Comparison of ENCODE assay signal across 1 cellular context in the genomic region with DNA sequence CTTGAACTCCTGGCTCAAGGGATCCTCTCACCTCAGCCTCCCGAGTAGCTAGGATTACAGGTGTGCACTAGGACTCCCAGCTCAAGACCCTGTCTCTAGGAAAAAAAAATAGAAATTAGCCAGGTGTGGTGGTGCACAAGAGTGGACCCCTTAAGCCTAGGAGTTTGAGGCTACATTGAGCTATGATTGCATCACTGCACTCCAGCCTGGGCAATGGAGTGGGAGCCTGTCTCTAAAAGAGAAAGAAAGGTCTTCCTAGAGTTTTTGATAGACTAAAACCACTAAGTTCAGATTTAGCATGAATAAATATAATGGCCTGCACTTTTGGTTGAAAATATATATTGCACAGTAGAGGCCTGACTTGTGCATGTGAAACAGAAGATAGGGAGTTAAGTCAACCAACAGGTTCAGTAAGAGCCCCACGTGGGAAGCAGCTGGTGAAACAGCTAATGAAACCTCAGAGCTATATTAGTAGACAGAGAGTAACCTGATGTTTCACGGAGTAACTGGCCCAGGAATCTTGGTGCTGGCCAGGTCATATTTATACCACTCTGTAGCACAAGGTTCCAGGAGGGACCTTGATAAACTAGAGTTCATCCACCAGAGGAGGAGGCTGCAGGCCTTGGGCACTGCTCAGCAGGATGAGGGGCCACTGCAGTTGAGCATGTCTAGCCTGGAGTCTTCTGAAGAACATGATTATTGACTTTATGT.
TF ChIP-seq lines count a peak whose summit lies in the region.

No MANE protein-coding gene starts in this region.

TF ChIP-seq in HepG2, 621 proteins besides CTCF, POLR2A, EP300 and RAD21:
- TF ChIP-seq, protein P1, sequence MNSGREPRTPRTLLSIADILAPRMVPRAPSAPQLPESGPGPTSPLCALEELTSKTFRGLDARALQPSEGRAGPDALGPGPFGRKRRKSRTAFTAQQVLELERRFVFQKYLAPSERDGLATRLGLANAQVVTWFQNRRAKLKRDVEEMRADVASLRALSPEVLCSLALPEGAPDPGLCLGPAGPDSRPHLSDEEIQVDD (CRISPR knock-in tag; IDR thresholded peaks at IDR 0.05; ENCODE audit: borderline replicate concordance): no peak
- TF ChIP-seq ZMAT3 (CRISPR knock-in tag; conservative IDR thresholded peaks at IDR 0.05) (no peak), CEBPB (IDR thresholded peaks at IDR 0.05; ENCODE audit: borderline replicate concordance, low read depth, low read length) (peak; percentile 32; the same call in 1 of the 2 replicates), PPARG (CRISPR knock-in tag; conservative IDR thresholded peaks at IDR 0.05) (no peak), RNF2 (conservative IDR thresholded peaks at IDR 0.05; ENCODE audit: low read depth) (no peak), ZNF672 (CRISPR knock-in tag; IDR thresholded peaks at IDR 0.05) (no peak), CEBPG (CRISPR knock-in tag; IDR thresholded peaks at IDR 0.05) (peak; percentile 29; the same call in 1 of the 2 replicates), SOX6 (IDR thresholded peaks at IDR 0.05) (no peak), SOX6 (CRISPR knock-in tag; IDR thresholded peaks at IDR 0.05) (no peak), ZNF496 (CRISPR knock-in tag; IDR thresholded peaks at IDR 0.05; ENCODE audit: insufficient replicate concordance) (no peak)
- TF ChIP-seq, protein P2, sequence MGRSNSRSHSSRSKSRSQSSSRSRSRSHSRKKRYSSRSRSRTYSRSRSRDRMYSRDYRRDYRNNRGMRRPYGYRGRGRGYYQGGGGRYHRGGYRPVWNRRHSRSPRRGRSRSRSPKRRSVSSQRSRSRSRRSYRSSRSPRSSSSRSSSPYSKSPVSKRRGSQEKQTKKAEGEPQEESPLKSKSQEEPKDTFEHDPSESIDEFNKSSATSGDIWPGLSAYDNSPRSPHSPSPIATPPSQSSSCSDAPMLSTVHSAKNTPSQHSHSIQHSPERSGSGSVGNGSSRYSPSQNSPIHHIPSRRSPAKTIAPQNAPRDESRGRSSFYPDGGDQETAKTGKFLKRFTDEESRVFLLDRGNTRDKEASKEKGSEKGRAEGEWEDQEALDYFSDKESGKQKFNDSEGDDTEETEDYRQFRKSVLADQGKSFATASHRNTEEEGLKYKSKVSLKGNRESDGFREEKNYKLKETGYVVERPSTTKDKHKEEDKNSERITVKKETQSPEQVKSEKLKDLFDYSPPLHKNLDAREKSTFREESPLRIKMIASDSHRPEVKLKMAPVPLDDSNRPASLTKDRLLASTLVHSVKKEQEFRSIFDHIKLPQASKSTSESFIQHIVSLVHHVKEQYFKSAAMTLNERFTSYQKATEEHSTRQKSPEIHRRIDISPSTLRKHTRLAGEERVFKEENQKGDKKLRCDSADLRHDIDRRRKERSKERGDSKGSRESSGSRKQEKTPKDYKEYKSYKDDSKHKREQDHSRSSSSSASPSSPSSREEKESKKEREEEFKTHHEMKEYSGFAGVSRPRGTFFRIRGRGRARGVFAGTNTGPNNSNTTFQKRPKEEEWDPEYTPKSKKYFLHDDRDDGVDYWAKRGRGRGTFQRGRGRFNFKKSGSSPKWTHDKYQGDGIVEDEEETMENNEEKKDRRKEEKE (IDR thresholded peaks at IDR 0.05): no peak
- TF ChIP-seq, protein P3, sequence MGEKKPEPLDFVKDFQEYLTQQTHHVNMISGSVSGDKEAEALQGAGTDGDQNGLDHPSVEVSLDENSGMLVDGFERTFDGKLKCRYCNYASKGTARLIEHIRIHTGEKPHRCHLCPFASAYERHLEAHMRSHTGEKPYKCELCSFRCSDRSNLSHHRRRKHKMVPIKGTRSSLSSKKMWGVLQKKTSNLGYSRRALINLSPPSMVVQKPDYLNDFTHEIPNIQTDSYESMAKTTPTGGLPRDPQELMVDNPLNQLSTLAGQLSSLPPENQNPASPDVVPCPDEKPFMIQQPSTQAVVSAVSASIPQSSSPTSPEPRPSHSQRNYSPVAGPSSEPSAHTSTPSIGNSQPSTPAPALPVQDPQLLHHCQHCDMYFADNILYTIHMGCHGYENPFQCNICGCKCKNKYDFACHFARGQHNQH (CRISPR knock-in tag; IDR thresholded peaks at IDR 0.05): no peak
- TF ChIP-seq, protein P4, sequence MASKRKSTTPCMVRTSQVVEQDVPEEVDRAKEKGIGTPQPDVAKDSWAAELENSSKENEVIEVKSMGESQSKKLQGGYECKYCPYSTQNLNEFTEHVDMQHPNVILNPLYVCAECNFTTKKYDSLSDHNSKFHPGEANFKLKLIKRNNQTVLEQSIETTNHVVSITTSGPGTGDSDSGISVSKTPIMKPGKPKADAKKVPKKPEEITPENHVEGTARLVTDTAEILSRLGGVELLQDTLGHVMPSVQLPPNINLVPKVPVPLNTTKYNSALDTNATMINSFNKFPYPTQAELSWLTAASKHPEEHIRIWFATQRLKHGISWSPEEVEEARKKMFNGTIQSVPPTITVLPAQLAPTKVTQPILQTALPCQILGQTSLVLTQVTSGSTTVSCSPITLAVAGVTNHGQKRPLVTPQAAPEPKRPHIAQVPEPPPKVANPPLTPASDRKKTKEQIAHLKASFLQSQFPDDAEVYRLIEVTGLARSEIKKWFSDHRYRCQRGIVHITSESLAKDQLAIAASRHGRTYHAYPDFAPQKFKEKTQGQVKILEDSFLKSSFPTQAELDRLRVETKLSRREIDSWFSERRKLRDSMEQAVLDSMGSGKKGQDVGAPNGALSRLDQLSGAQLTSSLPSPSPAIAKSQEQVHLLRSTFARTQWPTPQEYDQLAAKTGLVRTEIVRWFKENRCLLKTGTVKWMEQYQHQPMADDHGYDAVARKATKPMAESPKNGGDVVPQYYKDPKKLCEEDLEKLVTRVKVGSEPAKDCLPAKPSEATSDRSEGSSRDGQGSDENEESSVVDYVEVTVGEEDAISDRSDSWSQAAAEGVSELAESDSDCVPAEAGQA (IDR thresholded peaks at IDR 0.05; ENCODE audit: low read depth): no peak
- TF ChIP-seq, protein P4 (CRISPR knock-in tag; IDR thresholded peaks at IDR 0.05; ENCODE audit: borderline replicate concordance): no peak
TF ChIP-seq in HepG2: peak in this region for 2.
